In genomic region chr7:121960678-121961461, GRCh38 we compare ENCODE assay signal across 10 cellular contexts.
DNase-seq lines count a peak whose midpoint lies in the region; ATAC-seq and TF ChIP-seq lines count a peak whose summit lies in the region.
"Had no signal": no experiment of that assay in that cellular context is flagged by ENCODE, and none has a peak within 500 bp of the region (broad histone marks: within the 10 kb centered on the region; RNA-seq: fewer than 3 reads in every experiment).

No MANE protein-coding gene starts in this region.

- no peak overlapping the region; the same call in 1 of the 2 replicates for H3K4me2 ChIP-seq in IMR-90 (ENCODE audit: low read depth, low read length)

- H2BK5ac ChIP-seq in IMR-90 (ENCODE audit: low read depth, low read length, poor library complexity, severe bottlenecking): peak overlapping the region; percentile 75

- H3K56ac ChIP-seq in IMR-90 (ENCODE audit: extremely low read depth, insufficient read depth, low read length): no peak overlapping the region

- no peaks in the 10 kb centered on the region for H3K79me1 ChIP-seq in IMR-90 (ENCODE audit: low read depth in 1 of 2, low read length in 2 of 2)

- peak overlapping the region; percentile 67; the same call in 1 of the 2 replicates for H2BK20ac ChIP-seq in IMR-90 (ENCODE audit: low read depth, low read length)

- H2AK9ac ChIP-seq in IMR-90 (replicated peaks; ENCODE audit: low read depth, low read length, poor library complexity): no peak overlapping the region

- no peak overlapping the region for H3K4me3 ChIP-seq in IMR-90 (ENCODE audit: insufficient read depth, low read depth, low read length)
- H3K4me3 ChIP-seq in aorta (ENCODE audit: low read length in 2 of 2): no peak overlapping the region
- H3K4me3 ChIP-seq: ovary had no signal

- H3K4me1 ChIP-seq in IMR-90 (ENCODE audit: control insufficient read depth, insufficient read depth, low read length) (peaks cover 2% of the 10 kb centered on the region; the same call in 1 of the 2 replicates), aorta (ENCODE audit: control insufficient read depth in 1 of 2, insufficient read depth in 2 of 2, low read length in 2 of 2) (no peaks in the 10 kb centered on the region)

- no TSS peak for BruUV-seq in IMR-90 (replicated peaks; lab: Mats Ljungman, UMichigan)

- no peaks in the 10 kb centered on the region for H4K20me1 ChIP-seq in IMR-90 (ENCODE audit: insufficient read depth, low read length)

- no peak overlapping the region for H3K18ac ChIP-seq in IMR-90 (ENCODE audit: low read depth, low read length)

- no peak for TF ChIP-seq CTCF in IMR-90 (conservative IDR thresholded peaks at IDR 0.05; ENCODE audit: low read depth, low read length)

- H2BK120ac ChIP-seq in IMR-90 (ENCODE audit: low read depth, low read length): peak overlapping the region; percentile 60

- POLR2A ChIA-PET in IMR-90 (lab: Charles Lee; ENCODE audit: unreplicated experiment): no interaction called here

- H3K27me3 ChIP-seq in IMR-90 (ENCODE audit: control insufficient read depth, insufficient read depth, low read length): no peaks in the 10 kb centered on the region
- no peaks in the 10 kb centered on the region for H3K27me3 ChIP-seq in aorta (ENCODE audit: control insufficient read depth in 1 of 2, insufficient read depth in 2 of 2, low read length in 1 of 2)
- H3K27me3 ChIP-seq: ovary had no signal

- H3K4ac ChIP-seq in IMR-90 (ENCODE audit: low read depth, low read length): peak overlapping the region; percentile 78

- no peak overlapping the region for H3K9ac ChIP-seq in IMR-90 (ENCODE audit: low read depth, low read length)

- in situ Hi-C loops in IMR-90 (cut with MboI; ENCODE audit: low sequenced_read_pairs): no loop called here

- H3K14ac ChIP-seq in IMR-90 (replicated peaks; ENCODE audit: low read depth, low read length): no peak overlapping the region; the same call in 1 of the 2 replicates

- peak overlapping the region; percentile 55 for H2AFZ ChIP-seq in IMR-90 (replicated peaks; ENCODE audit: low read length, poor library complexity)

- TF ChIP-seq RAD21 in IMR-90 (IDR thresholded peaks at IDR 0.05; ENCODE audit: low read length): peak; percentile 45

- H3K23ac ChIP-seq in IMR-90 (ENCODE audit: low read depth, low read length): 0 out of 2 replicates have a peak overlapping the region, but pooled peaks have one; percentile 76

- intact Hi-C loops in IMR-90 (cut with micrococcal nuclease) (no loop called here), aorta (cut with DNase I) (no loop called here)

- H3K36me3 ChIP-seq in IMR-90 (ENCODE audit: control insufficient read depth, insufficient read depth, low read length) (no peaks in the 10 kb centered on the region), aorta (ENCODE audit: control insufficient read depth in 1 of 2, insufficient read depth in 2 of 2, low read length in 1 of 2) (no peaks in the 10 kb centered on the region)
- H3K36me3 ChIP-seq: ovary had no signal

- no peak overlapping the region for H2AK5ac ChIP-seq in IMR-90 (ENCODE audit: low read depth, low read length)

- peaks cover 4% of the 10 kb centered on the region; the same call in 1 of the 2 replicates for H3K9me1 ChIP-seq in IMR-90 (ENCODE audit: insufficient read depth, low read length)

- peak; percentile 99 for ATAC-seq in IMR-90 (ENCODE audit: low read depth)
- ATAC-seq in aorta (ENCODE audit: low FRiP score): no peak
- ATAC-seq in HG03135 (IDR thresholded peaks at IDR 0.05; ENCODE audit: unreplicated experiment): no peak
- ATAC-seq in activated CD4-positive, CD25-positive, alpha-beta regulatory T cell treated with anti-CD3 and anti-CD28 coated beads, Interleukin-2, amount 50 U/mL, for 24 hours: no peak
- ATAC-seq in stimulated activated naive CD8-positive, alpha-beta T cell treated with anti-CD3 and anti-CD28 coated beads, Interleukin-15, Interleukin-2, amounts not matched to agents 100 U/mL and 50 U/mL, for 24 hours: no peak
- ATAC-seq: activated naive CD8-positive, alpha-beta T cell treated with anti-CD3 and anti-CD28 coated beads, Interleukin-2, amount 50 U/mL, for 24 hours had no signal

- H3K27ac ChIP-seq in IMR-90 (ENCODE audit: insufficient read depth, low read length) (no peak overlapping the region; the same call in 1 of the 2 replicates), aorta (ENCODE audit: low read depth in 1 of 2, low read length in 2 of 2) (no peak overlapping the region)
- H3K27ac ChIP-seq: ovary had no signal

- CTCF ChIA-PET in IMR-90 (lab: Yijun Ruan, JAX): no interaction called here

- H3K9me3 ChIP-seq in IMR-90 (ENCODE audit: control insufficient read depth, insufficient read depth, low read length) (no peaks in the 10 kb centered on the region), aorta (ENCODE audit: control insufficient read depth, low read length) (no peaks in the 10 kb centered on the region)
- H3K9me3 ChIP-seq: ovary had no signal

- dilution Hi-C loops in IMR-90 (cut with HindIII; ENCODE audit: low sequenced_read_pairs, unreplicated experiment): no loop called here

- no peak overlapping the region for H4K91ac ChIP-seq in IMR-90 (ENCODE audit: insufficient read depth, low read depth, low read length)

- no peak overlapping the region for H2BK15ac ChIP-seq in IMR-90 (ENCODE audit: low read depth, low read length)

- TF ChIP-seq POLR2A in IMR-90 (IDR thresholded peaks at IDR 0.05; ENCODE audit: low read depth, low read length): no peak

- H4K8ac ChIP-seq in IMR-90 (ENCODE audit: low read depth in 2 of 2, low read length in 2 of 2): peak overlapping the region in 1 of 2 experiments; percentile 38; a peak in 2 of 4 replicates

- DNase-seq in COR-L47 (lab: John Stamatoyannopoulos, UW) (peak; percentile 14), IMR-90 (peak; percentile 87), brain pericyte (ENCODE audit: low read depth, low spot score) (peak; percentile 11), medulla oblongata (ENCODE audit: extremely low spot score) (peak; percentile 27), aorta (no peak)
- DNase-seq in stimulated activated naive CD8-positive, alpha-beta T cell treated with anti-CD3 and anti-CD28 coated beads, Interleukin-15, Interleukin-2, amounts not matched to agents 100 U/mL and 50 U/mL, for 24 hours: no peak
- DNase-seq: activated naive CD8-positive, alpha-beta T cell treated with anti-CD3 and anti-CD28 coated beads, Interleukin-2, amount 50 U/mL, for 24 hours; ovary had no signal

- H4K5ac ChIP-seq in IMR-90 (ENCODE audit: low read depth, low read length): no peak overlapping the region

- WGBS in IMR-90 (ENCODE audit: extremely low coverage in 2 of 2, insufficient read length in 1 of 2), 2 experiments: no CpG with 5 or more reads among the region's 5 CpGs
- WGBS in aorta, 2 donors: 59 to 66% methylated on average over 5 of the region's 5 CpGs

TF ChIP-seq in IMR-90, 13 proteins besides CTCF, POLR2A, EP300 and RAD21:
- TF ChIP-seq CEBPB (IDR thresholded peaks at IDR 0.05; ENCODE audit: low read depth, low read length): 0 out of 2 replicates have a peak, but pooled peaks have one; percentile 10
- no peak for TF ChIP-seq MAZ (IDR thresholded peaks at IDR 0.05; ENCODE audit: borderline replicate concordance, low read depth, low read length)
- peak; percentile 64 for TF ChIP-seq USF2 (IDR thresholded peaks at IDR 0.05; ENCODE audit: low read depth, low read length)
- TF ChIP-seq RFX5 (IDR thresholded peaks at IDR 0.05; ENCODE audit: low read depth, low read length): 0 out of 2 replicates have a peak, but pooled peaks have one; percentile 8
TF ChIP-seq in IMR-90: peak in this region for 3.

Comparison
In these comparisons a context has a peak if more than half of its experiments do, and no peak if none do; other contexts are left out.
1. DNase-seq: peak in COR-L47 (single experiment), IMR-90 (single experiment), brain pericyte (single experiment) and medulla oblongata (single experiment); none in aorta (0 of 2) and stimulated activated naive CD8-positive, alpha-beta T cell treated with anti-CD3 and anti-CD28 coated beads, Interleukin-15, Interleukin-2, amounts not matched to agents 100 U/mL and 50 U/mL, for 24 hours (single experiment).